7 cellular contexts compared by ENCODE assay signal in genomic region chr1:144930085-144930776, GRCh38.
DNase-seq lines count a peak whose midpoint lies in the region; ATAC-seq lines count a peak whose summit lies in the region.
"Not testable (repeated sequence)": the region's sequence is repeated elsewhere in the genome, so short reads cannot be mapped to it uniquely, and the experiment has no call there.

No MANE protein-coding gene starts in this region.

- peak; percentile 10 for DNase-seq in G401 (ENCODE audit: low spot score)
- DNase-seq in T-helper 17 cell; activated CD8-positive, alpha-beta T cell treated with anti-CD3 and anti-CD28 coated beads, Interleukin-2, amount 10 ng/mL, durations not matched to agents 7 days and 5 days; activated naive CD4-positive, alpha-beta T cell treated with anti-CD3 and anti-CD28 coated beads, Interleukin-2, amount 50 U/mL, for 72 hours (ENCODE audit: low spot score in 2 of 2); effector memory CD8-positive, alpha-beta T cell; natural killer cell treated with Interleukin-12 subunit alpha and Interleukin-12 subunit beta and Interleukin-15 and Interleukin-18, amount 100 ng/mL, for 72 hours (ENCODE audit: low spot score); stimulated activated naive CD8-positive, alpha-beta T cell treated with anti-CD3 and anti-CD28 coated beads, Interleukin-15, amount 100 ng/mL, for 72 hours: not testable (repeated sequence)

- H3K27ac Mint-ChIP-seq in T-helper 17 cell; activated CD8-positive, alpha-beta T cell treated with anti-CD3 and anti-CD28 coated beads, Interleukin-2, amount 10 ng/mL, durations not matched to agents 7 days and 5 days; activated naive CD4-positive, alpha-beta T cell treated with anti-CD3 and anti-CD28 coated beads, Interleukin-2, amount 50 U/mL, for 72 hours; effector memory CD8-positive, alpha-beta T cell; stimulated activated naive CD8-positive, alpha-beta T cell treated with anti-CD3 and anti-CD28 coated beads, Interleukin-15, amount 100 ng/mL, for 72 hours: not testable (repeated sequence)
- H3K27ac Mint-ChIP-seq in natural killer cell treated with Interleukin-12 subunit alpha and Interleukin-12 subunit beta and Interleukin-15 and Interleukin-18, amount 100 ng/mL, for 72 hours: peak overlapping the region; percentile 47 to 77

- peak; percentile 92 for ATAC-seq in T-helper 17 cell
- ATAC-seq in activated CD8-positive, alpha-beta T cell treated with anti-CD3 and anti-CD28 coated beads, Interleukin-2, amount 10 ng/mL, durations not matched to agents 7 days and 5 days: peak; percentile 78
- ATAC-seq in activated naive CD4-positive, alpha-beta T cell treated with anti-CD3 and anti-CD28 coated beads, Interleukin-2, amount 50 U/mL, for 72 hours: peak; percentile 68 to 94
- peak; percentile 63 for ATAC-seq in effector memory CD8-positive, alpha-beta T cell (replicated peaks)
- ATAC-seq in natural killer cell treated with Interleukin-12 subunit alpha and Interleukin-12 subunit beta and Interleukin-15 and Interleukin-18, amount 100 ng/mL, for 72 hours: peak; percentile 89 to 90
- ATAC-seq in stimulated activated naive CD8-positive, alpha-beta T cell treated with anti-CD3 and anti-CD28 coated beads, Interleukin-15, amount 100 ng/mL, for 72 hours: peak; percentile 93

- H3K9me3 ChIP-seq in T-helper 17 cell (ENCODE audit: control insufficient read depth, low read length, poor library complexity, severe bottlenecking): not testable (repeated sequence)

- H3K27me3 Mint-ChIP-seq in T-helper 17 cell; activated CD8-positive, alpha-beta T cell treated with anti-CD3 and anti-CD28 coated beads, Interleukin-2, amount 10 ng/mL, durations not matched to agents 7 days and 5 days (ENCODE audit: low read depth); effector memory CD8-positive, alpha-beta T cell; natural killer cell treated with Interleukin-12 subunit alpha and Interleukin-12 subunit beta and Interleukin-15 and Interleukin-18, amount 100 ng/mL, for 72 hours; stimulated activated naive CD8-positive, alpha-beta T cell treated with anti-CD3 and anti-CD28 coated beads, Interleukin-15, amount 100 ng/mL, for 72 hours: not testable (repeated sequence)

- H3K4me1 Mint-ChIP-seq in T-helper 17 cell; activated CD8-positive, alpha-beta T cell treated with anti-CD3 and anti-CD28 coated beads, Interleukin-2, amount 10 ng/mL, durations not matched to agents 7 days and 5 days (ENCODE audit: low read depth); effector memory CD8-positive, alpha-beta T cell (ENCODE audit: low read depth in 2 of 2); natural killer cell treated with Interleukin-12 subunit alpha and Interleukin-12 subunit beta and Interleukin-15 and Interleukin-18, amount 100 ng/mL, for 72 hours (ENCODE audit: low read depth in 2 of 2); stimulated activated naive CD8-positive, alpha-beta T cell treated with anti-CD3 and anti-CD28 coated beads, Interleukin-15, amount 100 ng/mL, for 72 hours: not testable (repeated sequence)

- in situ Hi-C loops in G401 (cut with HindIII; ENCODE audit: low sequenced_read_pairs): not testable (repeated sequence)

- H3K4me3 Mint-ChIP-seq in T-helper 17 cell; activated CD8-positive, alpha-beta T cell treated with anti-CD3 and anti-CD28 coated beads, Interleukin-2, amount 10 ng/mL, durations not matched to agents 7 days and 5 days; effector memory CD8-positive, alpha-beta T cell; natural killer cell treated with Interleukin-12 subunit alpha and Interleukin-12 subunit beta and Interleukin-15 and Interleukin-18, amount 100 ng/mL, for 72 hours; stimulated activated naive CD8-positive, alpha-beta T cell treated with anti-CD3 and anti-CD28 coated beads, Interleukin-15, amount 100 ng/mL, for 72 hours: not testable (repeated sequence)

- CTCF ChIA-PET in activated CD8-positive, alpha-beta T cell treated with anti-CD3 and anti-CD28 coated beads, Interleukin-2, amount 10 ng/mL, durations not matched to agents 7 days and 5 days (lab: Charles Lee): not testable (repeated sequence)

- POLR2A ChIA-PET in activated CD8-positive, alpha-beta T cell treated with anti-CD3 and anti-CD28 coated beads, Interleukin-2, amount 10 ng/mL, durations not matched to agents 7 days and 5 days (lab: Charles Lee): not testable (repeated sequence)

- H3K36me3 Mint-ChIP-seq in T-helper 17 cell (ENCODE audit: low read depth); activated CD8-positive, alpha-beta T cell treated with anti-CD3 and anti-CD28 coated beads, Interleukin-2, amount 10 ng/mL, durations not matched to agents 7 days and 5 days (ENCODE audit: low read depth); activated naive CD4-positive, alpha-beta T cell treated with anti-CD3 and anti-CD28 coated beads, Interleukin-2, amount 50 U/mL, for 72 hours; effector memory CD8-positive, alpha-beta T cell (ENCODE audit: insufficient read depth); natural killer cell treated with Interleukin-12 subunit alpha and Interleukin-12 subunit beta and Interleukin-15 and Interleukin-18, amount 100 ng/mL, for 72 hours: not testable (repeated sequence)

- H3K9me3 Mint-ChIP-seq in activated CD8-positive, alpha-beta T cell treated with anti-CD3 and anti-CD28 coated beads, Interleukin-2, amount 10 ng/mL, durations not matched to agents 7 days and 5 days (ENCODE audit: insufficient read depth); activated naive CD4-positive, alpha-beta T cell treated with anti-CD3 and anti-CD28 coated beads, Interleukin-2, amount 50 U/mL, for 72 hours; effector memory CD8-positive, alpha-beta T cell; natural killer cell treated with Interleukin-12 subunit alpha and Interleukin-12 subunit beta and Interleukin-15 and Interleukin-18, amount 100 ng/mL, for 72 hours; stimulated activated naive CD8-positive, alpha-beta T cell treated with anti-CD3 and anti-CD28 coated beads, Interleukin-15, amount 100 ng/mL, for 72 hours: not testable (repeated sequence)
